ENCODE assay signal across 26 cellular contexts in genomic region chr14:91255820-91256219, GRCh38. TPM values are rescaled to one million over a fixed set of nuclear protein-coding genes. Genes with fewer than 3 reads are reported as not detected.
DNase-seq lines count a peak whose midpoint lies in the region; ATAC-seq, FAIRE-seq and TF ChIP-seq lines count a peak whose summit lies in the region.
"Had no signal": no experiment of that assay in that cellular context is flagged by ENCODE, and none has a peak within 500 bp of the region (broad histone marks: within the 10 kb centered on the region; RNA-seq: fewer than 3 reads in every experiment).

No MANE protein-coding gene starts in this region.

- no peaks in the 10 kb centered on the region for H3K79me2 ChIP-seq in HepG2 (ENCODE audit: insufficient read depth, low read length)
- H3K79me2 ChIP-seq: parathyroid adenoma had no signal

- TF ChIP-seq RAD21 in HepG2 (CRISPR knock-in tag; IDR thresholded peaks at IDR 0.05): no peak

- no peak overlapping the region for H3K4me3 Mint-ChIP-seq in T-helper 1 cell treated with Interleukin-12 subunit alpha and Interleukin-12 subunit beta and Interleukin-4 antibody, amounts not matched to agents 30 μg/mL and 1 μg/mL, for 36 hours
- peak overlapping the region in 1 of 2 donors; percentile 51 for H3K4me3 Mint-ChIP-seq in effector memory CD8-positive, alpha-beta T cell
- H3K4me3 Mint-ChIP-seq: neural progenitor cell had no signal

- TF ChIP-seq CTCF in HepG2 (CRISPR knock-in tag; IDR thresholded peaks at IDR 0.05) (no peak), right lobe of liver (IDR thresholded peaks at IDR 0.05) (no peak), pancreas (IDR thresholded peaks at IDR 0.05) (no peak)

- no peak for DNase-seq in T-helper 1 cell
- DNase-seq in HepG2 (ENCODE audit: low spot score): no peak
- DNase-seq in right lobe of liver: no peak
- DNase-seq in effector memory CD8-positive, alpha-beta T cell: no peak
- no peak for DNase-seq in amygdala (lab: John Stamatoyannopoulos, UW)
- no peak for DNase-seq in pancreas
- DNase-seq: activated CD4-positive, alpha-beta T cell treated with anti-CD3 and anti-CD28 coated beads for 1 hour; effector CD8-positive, alpha-beta T cell; hypothalamus; left colon; mammary epithelial cell; NCI-H1048; retina; stimulated activated naive CD4-positive, alpha-beta T cell had no signal

- 42% methylated on average over 4 of the region's 4 CpGs for WGBS in HepG2 (ENCODE audit: low lambda C conversion rate)
- 63% methylated on average over 4 of the region's 4 CpGs for WGBS in right lobe of liver (ENCODE audit: insufficient coverage, low coverage, low lambda C conversion rate, missing lambda C conversion rate)
- 79 to 87% methylated on average over 4 of the region's 4 CpGs for WGBS in pancreas, 2 donors

- no peaks in the 10 kb centered on the region for H3K9me3 Mint-ChIP-seq in T-helper 1 cell treated with Interleukin-12 subunit alpha and Interleukin-12 subunit beta and Interleukin-4 antibody, amounts not matched to agents 30 μg/mL and 1 μg/mL, for 36 hours
- H3K9me3 Mint-ChIP-seq in effector memory CD8-positive, alpha-beta T cell: no peaks in the 10 kb centered on the region
- H3K9me3 Mint-ChIP-seq: activated naive CD4-positive, alpha-beta T cell treated with anti-CD3 and anti-CD28 coated beads, Interleukin-2, amount 50 U/mL, for 72 hours; neural progenitor cell had no signal

- H3K36me3 ChIP-seq in HepG2 (replicated peaks in 1 of 2; ENCODE audit: control insufficient read depth in 1 of 2, insufficient read depth in 2 of 2, low read length in 2 of 2): no peaks in the 10 kb centered on the region
- no peaks in the 10 kb centered on the region for H3K36me3 ChIP-seq in right lobe of liver
- H3K36me3 ChIP-seq in pancreas: no peaks in the 10 kb centered on the region
- H3K36me3 ChIP-seq: neural progenitor cell, SJSA1 had no signal

- H4K20me1 ChIP-seq in HepG2 (ENCODE audit: insufficient read depth, low read length): no peaks in the 10 kb centered on the region

- no TSS peak for BruUV-seq in HepG2 (replicated peaks; lab: Mats Ljungman, UMichigan)

- CTCF ChIA-PET in HepG2 (lab: Yijun Ruan, JAX; ENCODE audit: low intra/inter-chr PET ratio, low total read pairs): no interaction called here

- H3K27ac ChIP-seq in HepG2 (ENCODE audit: extremely low read length, insufficient read depth, low read length): no peak overlapping the region
- no peak overlapping the region for H3K27ac ChIP-seq in right lobe of liver
- H3K27ac ChIP-seq in pancreas: no peak overlapping the region
- H3K27ac ChIP-seq: 22Rv1, coronary artery, GM23248, neural progenitor cell, parathyroid adenoma, SJSA1 had no signal

- FAIRE-seq in HepG2 (lab: Jason Lieb, UNC) (no peak), pancreas (lab: Jason Lieb, UNC) (no peak)
- FAIRE-seq: astrocyte had no signal

- H3K4me2 ChIP-seq in HepG2 (ENCODE audit: low read depth, low read length): no peak overlapping the region
- H3K4me2 ChIP-seq: neural progenitor cell had no signal

- ATAC-seq in HepG2 (no peak), right lobe of liver (no peak), HG03354 (IDR thresholded peaks at IDR 0.05; ENCODE audit: poor library complexity, severe bottlenecking, unreplicated experiment) (no peak), pancreas (no peak)
- no peak for ATAC-seq in effector memory CD8-positive, alpha-beta T cell (replicated peaks)
- ATAC-seq: activated naive CD4-positive, alpha-beta T cell treated with anti-CD3 and anti-CD28 coated beads, Interleukin-2, amount 50 U/mL, for 72 hours; left colon had no signal

- no peaks in the 10 kb centered on the region for H3K27me3 Mint-ChIP-seq in T-helper 1 cell treated with Interleukin-12 subunit alpha and Interleukin-12 subunit beta and Interleukin-4 antibody, amounts not matched to agents 30 μg/mL and 1 μg/mL, for 36 hours (ENCODE audit: low read depth)
- no peaks in the 10 kb centered on the region for H3K27me3 Mint-ChIP-seq in effector memory CD8-positive, alpha-beta T cell

- in situ Hi-C loops in HepG2 (cut with HindIII; ENCODE audit: extremely low pct_ligation_motif_present, low pct_unique_long_range_greater_than_20kb): no loop called here

- H3K27ac Mint-ChIP-seq in T-helper 1 cell treated with Interleukin-12 subunit alpha and Interleukin-12 subunit beta and Interleukin-4 antibody, amounts not matched to agents 30 μg/mL and 1 μg/mL, for 36 hours: peak overlapping the region; percentile 3
- H3K27ac Mint-ChIP-seq in effector memory CD8-positive, alpha-beta T cell: peak overlapping the region; percentile 81 to 83
- H3K27ac Mint-ChIP-seq: activated naive CD4-positive, alpha-beta T cell treated with anti-CD3 and anti-CD28 coated beads, Interleukin-2, amount 50 U/mL, for 72 hours; neural progenitor cell had no signal

- peaks cover 20% of the 10 kb centered on the region for H3K36me3 Mint-ChIP-seq in T-helper 1 cell treated with Interleukin-12 subunit alpha and Interleukin-12 subunit beta and Interleukin-4 antibody, amounts not matched to agents 30 μg/mL and 1 μg/mL, for 36 hours (ENCODE audit: low read depth)
- H3K36me3 Mint-ChIP-seq in effector memory CD8-positive, alpha-beta T cell (ENCODE audit: insufficient read depth): peaks cover 47% of the 10 kb centered on the region
- H3K36me3 Mint-ChIP-seq: neural progenitor cell had no signal

- TF ChIP-seq EP300 in HepG2 (IDR thresholded peaks at IDR 0.05; ENCODE audit: low read depth in 2 of 2, low read length in 2 of 2) (no peak), HepG2 (CRISPR knock-in tag; IDR thresholded peaks at IDR 0.05; ENCODE audit: borderline replicate concordance) (no peak)

- TF ChIP-seq POLR2A in HepG2 (IDR thresholded peaks at IDR 0.05; ENCODE audit: insufficient read depth in 1 of 2, low read depth in 2 of 2, low read length in 2 of 2) (no peak), right lobe of liver (IDR thresholded peaks at IDR 0.05) (no peak)

- intact Hi-C loops in HepG2 (cut with micrococcal nuclease; ENCODE audit: unreplicated experiment) (no loop called here), right lobe of liver (cut with DNase I) (no loop called here), pancreas (cut with DNase I) (no loop called here)

- no peaks in the 10 kb centered on the region for H3K9me3 ChIP-seq in HepG2 (ENCODE audit: low read length)
- no peaks in the 10 kb centered on the region for H3K9me3 ChIP-seq in right lobe of liver
- no peaks in the 10 kb centered on the region for H3K9me3 ChIP-seq in pancreas
- H3K9me3 ChIP-seq: SJSA1 had no signal

- H3K9ac ChIP-seq in HepG2 (ENCODE audit: insufficient read depth, low read depth, low read length): no peak overlapping the region
- H3K9ac ChIP-seq: GM23248, neural progenitor cell, parathyroid adenoma had no signal

- H3K4me3 ChIP-seq in HepG2 (replicated peaks in 1 of 3; ENCODE audit: insufficient read depth in 1 of 3, low read depth in 2 of 3, low read length in 3 of 3): no peak overlapping the region
- H3K4me3 ChIP-seq in right lobe of liver: no peak overlapping the region
- no peak overlapping the region for H3K4me3 ChIP-seq in pancreas
- H3K4me3 ChIP-seq: coronary artery, GM23248, neural progenitor cell, SJSA1, skin epidermis had no signal

- peaks cover 45% of the 10 kb centered on the region for H3K4me1 Mint-ChIP-seq in T-helper 1 cell treated with Interleukin-12 subunit alpha and Interleukin-12 subunit beta and Interleukin-4 antibody, amounts not matched to agents 30 μg/mL and 1 μg/mL, for 36 hours (ENCODE audit: low read depth)
- H3K4me1 Mint-ChIP-seq in effector memory CD8-positive, alpha-beta T cell (ENCODE audit: low read depth in 2 of 2): peaks cover 50 to 53% of the 10 kb centered on the region in 2 donors

- peaks cover 13% of the 10 kb centered on the region for H3K4me1 ChIP-seq in HepG2 (ENCODE audit: insufficient read depth, low read length)
- H3K4me1 ChIP-seq in right lobe of liver: peaks cover 0 to 9% (median 0%) of the 10 kb centered on the region in 4 donors
- peaks cover 0 to 4% (median 0%) of the 10 kb centered on the region in 3 donors for H3K4me1 ChIP-seq in pancreas

- peaks cover 11 to 54% of the 10 kb centered on the region in 2 experiments for H3K27me3 ChIP-seq in HepG2 (ENCODE audit: control insufficient read depth in 1 of 2, insufficient read depth in 2 of 2, low read length in 2 of 2)
- H3K27me3 ChIP-seq in right lobe of liver: no peaks in the 10 kb centered on the region
- no peaks in the 10 kb centered on the region for H3K27me3 ChIP-seq in pancreas

- no peak overlapping the region for H2AFZ ChIP-seq in HepG2 (ENCODE audit: low read length)
- H2AFZ ChIP-seq: GM23248, neural progenitor cell had no signal

- POLR2A ChIA-PET in HepG2 (lab: Yijun Ruan, JAX): no interaction called here

RNA-seq across cellular contexts. Expression of gene GPR68, which starts 11.3 kb away (rescaled TPM):
- total RNA-seq in HepG2 (2016; rRNA removed; fragmentation: Illumina TruSeq; extraction: Trizol) (not detected in 2 replicates), right lobe of liver (under 1 TPM in 3 of 6 experiments, not detected in 3; 0.17 to 0.27 (median 0.19) TPM), pancreas (under 1 TPM in 5 of 6 donors, not detected in 1; 0.09 to 0.90 (median 0.20) TPM)
- total RNA-seq in HepG2 (2016; cell fraction: cytosol; rRNA removed; fragmentation: Illumina TruSeq; extraction: Trizol; ENCODE audit: low read depth): not detected in 2 replicates
- 0.11 TPM in 1 of 2 replicates, not detected in the other for total RNA-seq in HepG2 (2016; cell fraction: insoluble cytoplasmic fraction; rRNA removed; fragmentation: Illumina TruSeq; extraction: Trizol)
- 0.41 TPM in 1 of 2 replicates, not detected in the other for total RNA-seq in HepG2 (2016; cell fraction: membrane; rRNA removed; fragmentation: Illumina TruSeq; extraction: Trizol)
- total RNA-seq in HepG2 (2016; cell fraction: nucleus; rRNA removed; fragmentation: Illumina TruSeq; extraction: Trizol): not detected in 2 replicates
- polyA plus RNA-seq in HepG2 (2011; rRNA removed) (not detected in 2 replicates), pancreas (under 1 TPM; 0.23 to 0.33 TPM)
- polyA plus RNA-seq in HepG2 (2011; cell fraction: cytosol; rRNA removed): not detected in 2 replicates
- 0.16 TPM in 1 of 2 replicates, not detected in the other for polyA plus RNA-seq in HepG2 (2011; cell fraction: nucleus; rRNA removed)
- 0.17 and 0.20 TPM in 2 replicates for polyA plus RNA-seq in HepG2 (2012)
- polyA plus RNA-seq in HepG2 (2016; cell fraction: cytosol; fragmentation: Illumina TruSeq; extraction: Trizol; ENCODE audit: low read depth): not detected in 2 replicates
- polyA plus RNA-seq in HepG2 (2016; cell fraction: insoluble cytoplasmic fraction; fragmentation: Illumina TruSeq; extraction: Trizol; ENCODE audit: low read depth): not detected in 2 replicates
- not detected in 2 replicates for polyA plus RNA-seq in HepG2 (2016; cell fraction: membrane; fragmentation: Illumina TruSeq; extraction: Trizol; ENCODE audit: low read depth)
- not detected in 2 replicates for polyA plus RNA-seq in HepG2 (2016; cell fraction: nucleus; fragmentation: Illumina TruSeq; extraction: Trizol; ENCODE audit: insufficient read depth, low read depth)
- polyA minus RNA-seq in HepG2 (2011; rRNA and poly(A)+ RNA removed; ENCODE audit: low replicate concordance): 0.10 and 0.19 TPM in 2 replicates
- not detected in 2 replicates for polyA minus RNA-seq in HepG2 (2011; cell fraction: cytosol; rRNA and poly(A)+ RNA removed)
- not detected in 2 replicates for polyA minus RNA-seq in HepG2 (2011; cell fraction: nucleus; rRNA and poly(A)+ RNA removed)
- total RNA-seq: NCI-H460, SJSA1 had no signal
